Comparison of ENCODE assay signal across 12 cellular contexts in genomic region chr1:216702170-216702569, GRCh38.
A peak's percentile ranks its signal among the peaks of the same experiment; 100 is the strongest.
DNase-seq lines count a peak whose midpoint lies in the region; ATAC-seq lines count a peak whose summit lies in the region.
"Had no signal": no experiment of that assay in that cellular context is flagged by ENCODE, and none has a peak within 500 bp of the region (broad histone marks: within the 10 kb centered on the region; RNA-seq: fewer than 3 reads in every experiment).

No MANE protein-coding gene starts in this region.

- DNase-seq in germinal center (ENCODE audit: low spot score) (peak; percentile 2), activated gamma-delta T cell treated with Interleukin-2 at 50 U/mL for 16 hours (no peak), ecto neural progenitor cell (ENCODE audit: low spot score) (no peak), caudate nucleus (lab: John Stamatoyannopoulos, UW) (no peak)
- no peak for DNase-seq in stimulated activated CD4-positive, alpha-beta T cell treated with anti-CD3 and anti-CD28 coated beads, Interleukin-12 subunit alpha, Interleukin-12 subunit beta, amount 100 ng/mL, for 4 hours
- DNase-seq: cortex of kidney, H9, NCI-H187, OCI-M1 had no signal

- no peak overlapping the region for H3K27ac ChIP-seq in caudate nucleus (ENCODE audit: low read depth, low read length)

- ATAC-seq in GM18909 (IDR thresholded peaks at IDR 0.05; ENCODE audit: poor library complexity, unreplicated experiment) (peak; percentile 86), HG02610 (IDR thresholded peaks at IDR 0.05; ENCODE audit: unreplicated experiment) (peak; percentile 78), HG03469 (IDR thresholded peaks at IDR 0.05; ENCODE audit: unreplicated experiment) (peak; percentile 90)
